8 cellular contexts compared by ENCODE assay signal in the genomic region with DNA sequence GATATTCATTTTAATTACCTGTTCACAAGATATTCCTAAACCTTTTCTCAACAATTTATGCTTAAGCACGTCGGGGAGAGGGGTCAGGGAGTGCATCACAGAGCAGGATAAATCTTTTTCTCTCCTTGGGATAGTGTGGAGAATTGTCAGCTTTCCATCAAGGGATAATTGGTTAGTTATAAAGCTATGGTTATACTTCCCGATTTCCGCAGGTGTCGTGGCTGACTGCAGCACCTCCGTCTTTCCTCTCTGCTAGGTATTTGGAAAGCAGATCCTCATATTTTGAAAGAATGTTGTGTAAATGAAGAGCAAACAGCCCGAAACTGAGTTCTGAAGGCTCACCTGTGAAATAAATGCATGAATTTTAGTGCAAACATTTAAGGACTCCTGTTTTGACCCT. TPM values are rescaled to one million over a fixed set of nuclear protein-coding genes. Genes with fewer than 3 reads are reported as not detected.
DNase-seq lines count a peak whose midpoint lies in the region; ATAC-seq and TF ChIP-seq lines count a peak whose summit lies in the region.

No MANE protein-coding gene starts in this region.

- no peak for TF ChIP-seq POLR2A in right lobe of liver (IDR thresholded peaks at IDR 0.05)

- WGBS in right lobe of liver (ENCODE audit: insufficient coverage, low coverage, low lambda C conversion rate, missing lambda C conversion rate) = 12% methylated on average over 7 of the region's 7 CpGs

- TF ChIP-seq CTCF in astrocyte of the cerebellum (IDR thresholded peaks at IDR 0.05; ENCODE audit: low read depth, low read length, missing control alignments) = no peak
- no peak for TF ChIP-seq CTCF in right lobe of liver (IDR thresholded peaks at IDR 0.05)
- no peak for TF ChIP-seq CTCF in type B pancreatic cell (conservative IDR thresholded peaks at IDR 0.05)

- no peaks in the 10 kb centered on the region for H3K27me3 ChIP-seq in right lobe of liver

- no peak for ATAC-seq in activated T-cell treated with anti-CD3 and anti-CD28 coated beads, Interleukin-2, amount 50 U/mL, for 72 hours (replicated peaks in 1 of 2)
- ATAC-seq in right lobe of liver = peak in 3 of 4 donors; percentile 27 to 39 (median 34)
- no peak for ATAC-seq in GM19467 (IDR thresholded peaks at IDR 0.05; ENCODE audit: unreplicated experiment)
- ATAC-seq in GM19351 (IDR thresholded peaks at IDR 0.05; ENCODE audit: unreplicated experiment) = no peak

- H3K27ac Mint-ChIP-seq in activated T-cell treated with anti-CD3 and anti-CD28 coated beads, Interleukin-2, amount 50 U/mL, for 72 hours = peak overlapping the region; percentile 95
- peak overlapping the region; percentile 99 for H3K27ac Mint-ChIP-seq in type B pancreatic cell

- peak overlapping the region; percentile 76 for H3K4me3 ChIP-seq in astrocyte of the cerebellum (ENCODE audit: low read depth, low read length)
- H3K4me3 ChIP-seq in right lobe of liver = peak overlapping the region; percentile 59 to 75 (median 69)

- peak overlapping the region; percentile 99 for H3K4me3 Mint-ChIP-seq in activated T-cell treated with anti-CD3 and anti-CD28 coated beads, Interleukin-2, amount 50 U/mL, for 72 hours
- H3K4me3 Mint-ChIP-seq in type B pancreatic cell = peak overlapping the region; percentile 98

- no peaks in the 10 kb centered on the region for H3K36me3 ChIP-seq in right lobe of liver

- H3K9me3 ChIP-seq in right lobe of liver = no peaks in the 10 kb centered on the region

- H3K36me3 Mint-ChIP-seq in activated T-cell treated with anti-CD3 and anti-CD28 coated beads, Interleukin-2, amount 50 U/mL, for 72 hours (ENCODE audit: insufficient read depth in 2 of 2) = peaks cover 0 to 10% of the 10 kb centered on the region in 2 donors
- peaks cover 4% of the 10 kb centered on the region for H3K36me3 Mint-ChIP-seq in type B pancreatic cell

- in situ Hi-C loops in astrocyte of the cerebellum (cut with HindIII; ENCODE audit: low sequenced_read_pairs) = no loop called here

- peaks cover 5% of the 10 kb centered on the region for H3K27me3 Mint-ChIP-seq in activated T-cell treated with anti-CD3 and anti-CD28 coated beads, Interleukin-2, amount 50 U/mL, for 72 hours (ENCODE audit: low read depth)
- no peaks in the 10 kb centered on the region for H3K27me3 Mint-ChIP-seq in type B pancreatic cell

- peak overlapping the region; percentile 8 to 77 (median 60) for H3K27ac ChIP-seq in right lobe of liver

- DNase-seq in activated T-cell treated with anti-CD3 and anti-CD28 coated beads, Interleukin-2, amount 50 U/mL, for 72 hours = no peak
- no peak for DNase-seq in activated T-cell treated with anti-CD3 and anti-CD28 coated beads, Interleukin-2, amount 50 U/mL, for 48 hours
- no peak for DNase-seq in astrocyte of the cerebellum (ENCODE audit: low read depth)
- DNase-seq in right lobe of liver = no peak
- DNase-seq in type B pancreatic cell (ENCODE audit: extremely low spot score, unreplicated experiment) = no peak
- no peak for DNase-seq in T1000 (lab: John Stamatoyannopoulos, UW)

- peaks cover 34% of the 10 kb centered on the region for H3K4me1 Mint-ChIP-seq in activated T-cell treated with anti-CD3 and anti-CD28 coated beads, Interleukin-2, amount 50 U/mL, for 72 hours (ENCODE audit: low read depth)
- peaks cover 5% of the 10 kb centered on the region for H3K4me1 Mint-ChIP-seq in type B pancreatic cell (ENCODE audit: unreplicated experiment)

- H3K9me3 Mint-ChIP-seq in activated T-cell treated with anti-CD3 and anti-CD28 coated beads, Interleukin-2, amount 50 U/mL, for 72 hours = no peaks in the 10 kb centered on the region
- H3K9me3 Mint-ChIP-seq in type B pancreatic cell = no peaks in the 10 kb centered on the region

- intact Hi-C loops in right lobe of liver (cut with DNase I) = no loop called here

- H3K4me1 ChIP-seq in right lobe of liver = peaks cover 0 to 4% (median 2%) of the 10 kb centered on the region in 4 donors

RNA-seq across cellular contexts. Expression of a gene that starts 0.8 kb away (rescaled TPM):
- 10 to 100 TPM; 31.9 to 34.6 TPM for total RNA-seq in activated T-cell treated with anti-CD3 and anti-CD28 coated beads, Interleukin-2, amount 50 U/mL, for 72 hours
- 1 to 10 TPM; 3.2 to 6.9 (median 6.2) TPM for total RNA-seq in right lobe of liver
- 18.8 and 22.0 TPM in 2 replicates for total RNA-seq in type B pancreatic cell (ENCODE audit: low replicate concordance)

Comparison
In these comparisons a context has a peak if more than half of its experiments do, and no peak if none do; other contexts are left out.
1. ATAC-seq: peak in right lobe of liver (3 of 4); none in activated T-cell treated with anti-CD3 and anti-CD28 coated beads, Interleukin-2, amount 50 U/mL, for 72 hours (0 of 2), GM19467 (single experiment) and GM19351 (single experiment).